Comparison of ENCODE assay signal across 9 cellular contexts in genomic region chr13:114067886-114068722, GRCh38.
A peak's percentile ranks its signal among the peaks of the same experiment; 100 is the strongest.
DNase-seq lines count a peak whose midpoint lies in the region; ATAC-seq, FAIRE-seq and TF ChIP-seq lines count a peak whose summit lies in the region.
"Had no signal": no experiment of that assay in that cellular context is flagged by ENCODE, and none has a peak within 500 bp of the region (broad histone marks: within the 10 kb centered on the region; RNA-seq: fewer than 3 reads in every experiment).

No MANE protein-coding gene starts in this region.

- H3K4me3 ChIP-seq in right lobe of liver (no peak overlapping the region), tibial artery (no peak overlapping the region)

- no peak for TF ChIP-seq CTCF in right lobe of liver (IDR thresholded peaks at IDR 0.05)
- TF ChIP-seq CTCF in tibial artery (IDR thresholded peaks at IDR 0.05), result no peak

- H3K27ac ChIP-seq in right lobe of liver (peak overlapping the region in 2 of 3 donors; percentile 13 to 29), tibial artery (peak overlapping the region; percentile 90 to 98)

- intact Hi-C loops in right lobe of liver (cut with DNase I), result no loop called here
- intact Hi-C loops in tibial artery (cut with DNase I; ENCODE audit: low total_unique reads), result loop anchor here (2.0 kb wide), 2 partner anchors 31 to 63 kb away; no protein-coding TSS in a partner anchor

- no peaks in the 10 kb centered on the region for H3K9me3 ChIP-seq in right lobe of liver
- no peaks in the 10 kb centered on the region for H3K9me3 ChIP-seq in tibial artery

- H3K4me1 ChIP-seq in right lobe of liver, result peaks cover 0 to 8% (median 4%) of the 10 kb centered on the region in 4 donors
- peaks cover 12 to 59% (median 57%) of the 10 kb centered on the region in 4 donors for H3K4me1 ChIP-seq in tibial artery

- DNase-seq in GM12891 (ENCODE audit: insufficient read length, low spot score), result no peak
- peak; percentile 62 to 65 for DNase-seq in activated T-cell treated with anti-CD3 and anti-CD28 coated beads, Interleukin-2, amount 50 U/mL, for 48 hours
- DNase-seq in right lobe of liver, result peak in 1 of 3 donors; percentile 57
- DNase-seq in tibial artery, result peak; percentile 18 to 66
- DNase-seq in Ammon's horn (ENCODE audit: low spot score), result no peak
- no peak for DNase-seq in middle frontal gyrus (ENCODE audit: extremely low spot score, low spot score)
- no peak for DNase-seq in NCI-H446 (lab: John Stamatoyannopoulos, UW)

- no peaks in the 10 kb centered on the region for H3K36me3 ChIP-seq in right lobe of liver
- peaks cover 0 to 13% (median 4%) of the 10 kb centered on the region in 3 donors for H3K36me3 ChIP-seq in tibial artery

- H3K27me3 ChIP-seq in right lobe of liver (no peaks in the 10 kb centered on the region), tibial artery (no peaks in the 10 kb centered on the region)

- ATAC-seq in HG02759 (IDR thresholded peaks at IDR 0.05; ENCODE audit: unreplicated experiment) (peak; percentile 36), right lobe of liver (peak in 1 of 4 donors; percentile 9)

- no peak for TF ChIP-seq POLR2A in GM12891 (IDR thresholded peaks at IDR 0.05; ENCODE audit: low read depth, low read length)
- no peak for TF ChIP-seq POLR2A in right lobe of liver (IDR thresholded peaks at IDR 0.05)

- FAIRE-seq in GM12891 (lab: Jason Lieb, UNC), result peak; percentile 94
- FAIRE-seq: bronchial epithelial cell had no signal

- WGBS in right lobe of liver (ENCODE audit: insufficient coverage, low coverage, low lambda C conversion rate, missing lambda C conversion rate), result 59% methylated on average over 18 of the region's 24 CpGs

TF ChIP-seq in GM12891, 5 proteins besides CTCF, POLR2A, EP300 and RAD21:
- TF ChIP-seq SPI1 (IDR thresholded peaks at IDR 0.05; ENCODE audit: low read depth, low read length) (no peak), POU2F2 (IDR thresholded peaks at IDR 0.05; ENCODE audit: low read depth, low read length) (peak; percentile 91), POLR2AphosphoS5 (IDR thresholded peaks at IDR 0.05; ENCODE audit: low read depth, low read length) (no peak; the same call in 1 of the 2 replicates), PAX5 (IDR thresholded peaks at IDR 0.05; ENCODE audit: insufficient read depth, low read length, severe bottlenecking) (no peak)

Comparison
In these comparisons a context has a peak if more than half of its experiments do, and no peak if none do; other contexts are left out.
1. DNase-seq: peak in activated T-cell treated with anti-CD3 and anti-CD28 coated beads, Interleukin-2, amount 50 U/mL, for 48 hours (2 of 2) and tibial artery (2 of 2); none in GM12891 (single experiment), Ammon's horn (single experiment), middle frontal gyrus (single experiment) and NCI-H446 (0 of 2).